14 cellular contexts compared by ENCODE assay signal in the genomic region with DNA sequence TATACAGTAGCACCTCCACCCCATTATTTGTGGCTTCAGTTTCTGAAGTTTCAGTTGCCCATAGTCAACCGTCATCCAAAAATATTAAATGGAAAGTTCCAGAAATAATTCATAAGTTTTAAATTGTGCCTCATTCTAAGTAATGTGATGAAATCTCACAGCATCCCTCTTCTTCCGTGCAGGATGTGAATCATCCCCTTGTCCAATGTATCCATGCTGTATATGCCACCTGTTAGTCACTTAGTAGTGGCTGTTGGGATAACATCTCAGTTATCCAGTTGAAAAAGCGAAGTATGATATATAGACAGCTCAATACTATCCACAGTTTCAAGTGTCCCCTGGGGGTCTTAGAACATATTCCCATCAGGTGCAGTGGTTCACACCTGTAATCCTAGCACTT.
"Had no signal": no experiment of that assay in that cellular context is flagged by ENCODE, and none has a peak within 500 bp of the region (broad histone marks: within the 10 kb centered on the region; RNA-seq: fewer than 3 reads in every experiment).

No MANE protein-coding gene starts in this region.

- H3K4me3 ChIP-seq: coronary artery, lung, upper lobe of right lung had no signal

- H3K36me3 Mint-ChIP-seq: activated naive CD8-positive, alpha-beta T cell treated with anti-CD3 and anti-CD28 coated beads for 36 hours had no signal

- H3K36me3 ChIP-seq: upper lobe of right lung had no signal

- H3K4me1 ChIP-seq: foreskin keratinocyte, upper lobe of right lung had no signal

- ATAC-seq: activated T-cell treated with anti-CD3 and anti-CD28 coated beads, Interleukin-2, amount 50 U/mL, for 4 hours; foreskin keratinocyte; left lobe of liver; naive thymus-derived CD8-positive, alpha-beta T cell; stimulated activated naive CD8-positive, alpha-beta T cell treated with anti-CD3 and anti-CD28 coated beads, Interleukin-15, Interleukin-2, amounts not matched to agents 100 U/mL and 50 U/mL, for 24 hours; upper lobe of right lung had no signal

- H3K4me3 Mint-ChIP-seq: activated naive CD8-positive, alpha-beta T cell treated with anti-CD3 and anti-CD28 coated beads for 36 hours; activated T-cell treated with anti-CD3 and anti-CD28 coated beads, Interleukin-2, amount 50 U/mL, for 4 hours; naive thymus-derived CD8-positive, alpha-beta T cell had no signal

- H3K9me3 ChIP-seq: upper lobe of right lung had no signal

- H3K27ac ChIP-seq: coronary artery, foreskin keratinocyte, upper lobe of right lung had no signal

- H3K27me3 ChIP-seq: foreskin keratinocyte, upper lobe of right lung had no signal

- H3K4me1 Mint-ChIP-seq: activated naive CD8-positive, alpha-beta T cell treated with anti-CD3 and anti-CD28 coated beads for 36 hours; naive thymus-derived CD8-positive, alpha-beta T cell had no signal

- H3K27ac Mint-ChIP-seq: activated naive CD8-positive, alpha-beta T cell treated with anti-CD3 and anti-CD28 coated beads for 36 hours; naive thymus-derived CD8-positive, alpha-beta T cell had no signal

- DNase-seq: activated CD8-positive, alpha-beta memory T cell treated with anti-CD3 and anti-CD28 coated beads, Interleukin-2, amount 50 U/mL, for 48 hours; activated naive CD4-positive, alpha-beta T cell treated with Interleukin-2 at 50 U/mL for 16 hours; activated naive CD8-positive, alpha-beta T cell treated with anti-CD3 and anti-CD28 coated beads for 36 hours; activated T-cell treated with anti-CD3 and anti-CD28 coated beads, Interleukin-2, amount 50 U/mL, for 4 hours; cerebellar nuclear complex; foreskin keratinocyte; naive thymus-derived CD8-positive, alpha-beta T cell; stimulated activated CD4-positive, alpha-beta T cell treated with anti-CD3 and anti-CD28 coated beads, Interleukin-4, amount 100 ng/mL, for 1 hour; stimulated activated naive CD8-positive, alpha-beta T cell treated with anti-CD3 and anti-CD28 coated beads, Interleukin-15, Interleukin-2, amounts not matched to agents 100 U/mL and 50 U/mL, for 24 hours; T-helper 1 cell; upper lobe of right lung had no signal

- H3K27me3 Mint-ChIP-seq: activated naive CD8-positive, alpha-beta T cell treated with anti-CD3 and anti-CD28 coated beads for 36 hours; naive thymus-derived CD8-positive, alpha-beta T cell had no signal
